Comparison of ENCODE assay signal across 12 cellular contexts in the genomic region with DNA sequence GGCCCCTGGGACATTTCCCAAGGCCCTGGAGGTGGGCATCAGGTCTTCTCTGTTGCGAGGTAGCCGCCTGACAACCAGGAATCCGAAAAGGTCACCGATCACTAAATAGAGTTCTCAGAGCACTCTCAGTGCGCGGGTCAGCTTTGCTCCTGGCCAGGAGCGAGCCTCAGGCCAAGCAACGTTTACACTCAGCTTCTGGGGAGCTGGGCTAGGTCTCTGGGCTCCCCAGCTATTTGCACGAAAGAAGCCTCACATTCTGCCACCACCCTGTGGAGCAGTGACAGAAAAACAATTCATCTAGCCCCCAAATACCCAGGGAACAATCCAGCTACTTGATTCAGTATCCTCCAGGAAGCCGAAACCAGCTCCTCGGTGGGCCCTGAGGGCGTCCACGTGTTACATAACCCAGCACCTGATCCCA. TPM values are rescaled to one million over a fixed set of nuclear protein-coding genes. Genes with fewer than 3 reads are reported as not detected.
DNase-seq lines count a peak whose midpoint lies in the region; ATAC-seq and TF ChIP-seq lines count a peak whose summit lies in the region.
"Had no signal": no experiment of that assay in that cellular context is flagged by ENCODE, and none has a peak within 500 bp of the region (broad histone marks: within the 10 kb centered on the region; RNA-seq: fewer than 3 reads in every experiment).

No MANE protein-coding gene starts in this region.

- TF ChIP-seq CTCF in cardiac muscle cell (IDR thresholded peaks at IDR 0.05; ENCODE audit: low read depth, low read length) = no peak
- TF ChIP-seq CTCF in epithelial cell of proximal tubule (conservative IDR thresholded peaks at IDR 0.05; ENCODE audit: low read depth, low read length) = no peak
- TF ChIP-seq CTCF in mesothelial cell of epicardium (IDR thresholded peaks at IDR 0.05; ENCODE audit: unreplicated experiment) = no peak
- TF ChIP-seq CTCF in upper lobe of right lung (IDR thresholded peaks at IDR 0.05) = no peak

- no peaks in the 10 kb centered on the region for H3K9me3 ChIP-seq in cardiac muscle cell (ENCODE audit: low read depth)
- H3K9me3 ChIP-seq in upper lobe of right lung = no peaks in the 10 kb centered on the region
- H3K9me3 ChIP-seq: A549 had no signal

- H3K9me3 Mint-ChIP-seq in mesothelial cell of epicardium = no peaks in the 10 kb centered on the region
- H3K9me3 Mint-ChIP-seq in activated T-helper 2 cell treated with anti-CD3 and anti-CD28 coated beads, Interferon-gamma antibody, Interleukin-2, Interleukin-4, amounts not matched to agents 10 μg/mL and 5 μg/mL and 100 μg/mL, durations not matched to agents 14 hours and 24 hours and 36 hours = no peaks in the 10 kb centered on the region
- H3K9me3 Mint-ChIP-seq: activated naive CD8-positive, alpha-beta T cell treated with anti-CD3 and anti-CD28 coated beads for 36 hours had no signal

- peak overlapping the region; percentile 88 for H3K27ac Mint-ChIP-seq in mesothelial cell of epicardium
- H3K27ac Mint-ChIP-seq in activated T-helper 2 cell treated with anti-CD3 and anti-CD28 coated beads, Interferon-gamma antibody, Interleukin-2, Interleukin-4, amounts not matched to agents 10 μg/mL and 5 μg/mL and 100 μg/mL, durations not matched to agents 14 hours and 24 hours and 36 hours = no peak overlapping the region
- H3K27ac Mint-ChIP-seq: activated naive CD8-positive, alpha-beta T cell treated with anti-CD3 and anti-CD28 coated beads for 36 hours had no signal

- H3K27me3 ChIP-seq in cardiac muscle cell (no peaks in the 10 kb centered on the region), upper lobe of right lung (no peaks in the 10 kb centered on the region)

- no peaks in the 10 kb centered on the region for H3K36me3 Mint-ChIP-seq in mesothelial cell of epicardium
- no peaks in the 10 kb centered on the region for H3K36me3 Mint-ChIP-seq in activated T-helper 2 cell treated with anti-CD3 and anti-CD28 coated beads, Interferon-gamma antibody, Interleukin-2, Interleukin-4, amounts not matched to agents 10 μg/mL and 5 μg/mL and 100 μg/mL, durations not matched to agents 14 hours and 24 hours and 36 hours (ENCODE audit: low read depth)

- peaks cover 66% of the 10 kb centered on the region for H3K4me1 Mint-ChIP-seq in mesothelial cell of epicardium
- H3K4me1 Mint-ChIP-seq in activated T-helper 2 cell treated with anti-CD3 and anti-CD28 coated beads, Interferon-gamma antibody, Interleukin-2, Interleukin-4, amounts not matched to agents 10 μg/mL and 5 μg/mL and 100 μg/mL, durations not matched to agents 14 hours and 24 hours and 36 hours (ENCODE audit: low read depth) = peaks cover 4% of the 10 kb centered on the region

- DNase-seq in cardiac muscle cell (ENCODE audit: low read depth in 1 of 2, low spot score in 1 of 2) (no peak), Right ventricle myocardium inferior (ENCODE audit: missing footprints) (no peak), epithelial cell of proximal tubule (ENCODE audit: low read depth) (no peak), mesothelial cell of epicardium (ENCODE audit: low spot score in 2 of 2, unreplicated experiment in 2 of 2) (no peak), upper lobe of right lung (no peak), SIG-M5 (lab: John Stamatoyannopoulos, UW) (no peak), hepatic stellate cell (ENCODE audit: low spot score) (no peak)
- no peak for DNase-seq in activated T-helper 2 cell treated with anti-CD3 and anti-CD28 coated beads, Interferon-gamma antibody, Interleukin-2, Interleukin-4, amounts not matched to agents 10 μg/mL and 5 μg/mL and 100 μg/mL, durations not matched to agents 14 hours and 24 hours and 36 hours (ENCODE audit: low spot score)
- DNase-seq: activated naive CD8-positive, alpha-beta T cell treated with anti-CD3 and anti-CD28 coated beads for 36 hours; NCI-H1694; stimulated activated CD4-positive, alpha-beta T cell treated with anti-CD3 and anti-CD28 coated beads, Interleukin-2, amount 100 ng/mL, for 24 hours had no signal

- H3K27ac ChIP-seq in cardiac muscle cell (peak overlapping the region; percentile 91), upper lobe of right lung (peak overlapping the region; percentile 75)

- intact Hi-C loops in Right ventricle myocardium inferior (cut with DNase I) = no loop called here
- intact Hi-C loops in upper lobe of right lung (cut with DNase I) = no loop called here
- intact Hi-C loops in activated T-helper 2 cell treated with anti-CD3 and anti-CD28 coated beads, Interferon-gamma antibody, Interleukin-2, Interleukin-4, amounts not matched to agents 10 μg/mL and 5 μg/mL and 100 μg/mL, durations not matched to agents 14 hours and 24 hours and 36 hours (cut with micrococcal nuclease) = no loop called here

- H3K27me3 Mint-ChIP-seq in mesothelial cell of epicardium (ENCODE audit: low read depth) = no peaks in the 10 kb centered on the region
- H3K27me3 Mint-ChIP-seq in activated T-helper 2 cell treated with anti-CD3 and anti-CD28 coated beads, Interferon-gamma antibody, Interleukin-2, Interleukin-4, amounts not matched to agents 10 μg/mL and 5 μg/mL and 100 μg/mL, durations not matched to agents 14 hours and 24 hours and 36 hours (ENCODE audit: low read depth) = peaks cover 46% of the 10 kb centered on the region

- H3K4me1 ChIP-seq in cardiac muscle cell (ENCODE audit: low read depth) (peaks cover 23% of the 10 kb centered on the region), upper lobe of right lung (peaks cover 26% of the 10 kb centered on the region)

- no peak overlapping the region for H3K4me3 ChIP-seq in cardiac muscle cell
- H3K4me3 ChIP-seq in epithelial cell of proximal tubule (ENCODE audit: low read depth, low read length) = peak overlapping the region; percentile 81
- no peak overlapping the region for H3K4me3 ChIP-seq in upper lobe of right lung
- H3K4me3 ChIP-seq: A549 had no signal

- peak overlapping the region; percentile 88 for H3K4me3 Mint-ChIP-seq in mesothelial cell of epicardium
- no peak overlapping the region for H3K4me3 Mint-ChIP-seq in activated T-helper 2 cell treated with anti-CD3 and anti-CD28 coated beads, Interferon-gamma antibody, Interleukin-2, Interleukin-4, amounts not matched to agents 10 μg/mL and 5 μg/mL and 100 μg/mL, durations not matched to agents 14 hours and 24 hours and 36 hours (ENCODE audit: low read depth)
- H3K4me3 Mint-ChIP-seq: activated naive CD8-positive, alpha-beta T cell treated with anti-CD3 and anti-CD28 coated beads for 36 hours had no signal

- ATAC-seq in Right ventricle myocardium inferior (no peak), upper lobe of right lung (no peak)
- ATAC-seq: A549 had no signal

- H3K36me3 ChIP-seq in cardiac muscle cell (no peaks in the 10 kb centered on the region), upper lobe of right lung (no peaks in the 10 kb centered on the region)

RNA-seq across cellular contexts. Expression of a gene that starts 3.3 kb away (rescaled TPM):
- total RNA-seq in cardiac muscle cell (55.0 and 71.3 TPM in 2 replicates), Right ventricle myocardium inferior (9.3 TPM), epithelial cell of proximal tubule (64.0 and 67.6 TPM in 2 replicates), mesothelial cell of epicardium (44.1 to 45.0 TPM (median 44.3 TPM) in 3 replicates), upper lobe of right lung (29.6 TPM)
- 35.8 and 48.5 TPM in 2 replicates for polyA plus RNA-seq in cardiac muscle cell
- total RNA-seq in activated T-helper 2 cell treated with anti-CD3 and anti-CD28 coated beads, Interferon-gamma antibody, Interleukin-2, Interleukin-4, amounts not matched to agents 10 μg/mL and 5 μg/mL and 100 μg/mL, durations not matched to agents 14 hours and 24 hours and 36 hours = 0.05 and 0.66 TPM in 2 replicates
